8 cellular contexts compared by ENCODE assay signal in the genomic region with DNA sequence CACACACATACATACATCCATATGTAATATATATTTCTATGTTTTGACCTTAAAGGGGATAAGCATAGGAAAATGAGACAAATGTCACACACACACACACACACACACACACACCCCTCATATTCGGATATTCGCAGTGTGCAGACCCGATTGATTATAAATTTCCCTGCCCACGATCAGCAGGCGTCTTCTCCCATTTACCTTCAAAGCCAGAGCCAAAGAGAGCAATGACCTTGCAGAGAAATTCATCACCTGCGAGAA. TPM values are rescaled to one million over a fixed set of nuclear protein-coding genes. Genes with fewer than 3 reads are reported as not detected.
DNase-seq lines count a peak whose midpoint lies in the region; ATAC-seq and TF ChIP-seq lines count a peak whose summit lies in the region.

No MANE protein-coding gene starts in this region.

- no peaks in the 10 kb centered on the region for H3K9me3 Mint-ChIP-seq in activated T-cell treated with anti-CD3 and anti-CD28 coated beads, Interleukin-2, amount 50 U/mL, for 72 hours
- H3K9me3 Mint-ChIP-seq in MCF 10A (ENCODE audit: unreplicated experiment): no peaks in the 10 kb centered on the region

- H3K27me3 ChIP-seq in mesenchymal stem cell (ENCODE audit: control insufficient read depth in 1 of 2, insufficient read depth in 1 of 2, low read length in 2 of 2) (peaks cover 0 to 26% of the 10 kb centered on the region in 2 experiments), thyroid gland (no peaks in the 10 kb centered on the region)

- TF ChIP-seq POLR2A in thyroid gland (IDR thresholded peaks at IDR 0.05): no peak

- H2AFZ ChIP-seq in mesenchymal stem cell (ENCODE audit: low read depth, low read length): no peak overlapping the region

- H4K8ac ChIP-seq in mesenchymal stem cell (ENCODE audit: low read length): no peak overlapping the region

- H3K14ac ChIP-seq in mesenchymal stem cell (ENCODE audit: low read length in 2 of 2): peak overlapping the region in 1 of 2 experiments; percentile 19

- H3K27ac Mint-ChIP-seq in activated T-cell treated with anti-CD3 and anti-CD28 coated beads, Interleukin-2, amount 50 U/mL, for 72 hours: peak overlapping the region; percentile 75
- no peak overlapping the region for H3K27ac Mint-ChIP-seq in MCF 10A (ENCODE audit: low read depth, unreplicated experiment)

- H3K9ac ChIP-seq in mesenchymal stem cell (ENCODE audit: low read length): peak overlapping the region; percentile 34

- CTCF ChIA-PET in MCF 10A (lab: Yijun Ruan, JAX): no interaction called here

- 28% methylated on average over 6 of the region's 6 CpGs for WGBS in mesenchymal stem cell
- 15 to 23% methylated on average over 6 of the region's 6 CpGs for WGBS in thyroid gland, 2 donors

- H3K4me2 ChIP-seq in mesenchymal stem cell (ENCODE audit: low read length, poor library complexity, severe bottlenecking): peak overlapping the region; percentile 76

- H3K27me3 Mint-ChIP-seq in activated T-cell treated with anti-CD3 and anti-CD28 coated beads, Interleukin-2, amount 50 U/mL, for 72 hours (ENCODE audit: low read depth): no peaks in the 10 kb centered on the region
- no peaks in the 10 kb centered on the region for H3K27me3 Mint-ChIP-seq in MCF 10A (ENCODE audit: insufficient read depth, unreplicated experiment)

- no peak overlapping the region for H3K4ac ChIP-seq in mesenchymal stem cell (ENCODE audit: low read depth in 1 of 2, low read length in 2 of 2)

- H2BK120ac ChIP-seq in mesenchymal stem cell (ENCODE audit: low read depth, low read length): no peak overlapping the region

- no peaks in the 10 kb centered on the region for H3K9me3 ChIP-seq in mesenchymal stem cell (ENCODE audit: control insufficient read depth, low read length)
- H3K9me3 ChIP-seq in thyroid gland: no peaks in the 10 kb centered on the region

- POLR2A ChIA-PET in MCF 10A (lab: Yijun Ruan, JAX): no interaction called here

- TF ChIP-seq CTCF in MCF 10A (IDR thresholded peaks at IDR 0.05; ENCODE audit: unreplicated experiment): no peak
- no peak for TF ChIP-seq CTCF in thyroid gland (IDR thresholded peaks at IDR 0.05)

- H3K4me3 ChIP-seq in mesenchymal stem cell (ENCODE audit: insufficient read depth in 1 of 2, low read depth in 1 of 2, low read length in 2 of 2) (peak overlapping the region; percentile 69 to 76), thyroid gland (replicated peaks in 1 of 3) (peak overlapping the region; percentile 7 to 62 (median 53))

- peak overlapping the region; percentile 85 to 92 for H3K4me3 Mint-ChIP-seq in activated T-cell treated with anti-CD3 and anti-CD28 coated beads, Interleukin-2, amount 50 U/mL, for 72 hours
- peak overlapping the region; percentile 67 for H3K4me3 Mint-ChIP-seq in MCF 10A (ENCODE audit: unreplicated experiment)

- no peaks in the 10 kb centered on the region for H3K79me1 ChIP-seq in mesenchymal stem cell (replicated peaks; ENCODE audit: low read length, poor library complexity, severe bottlenecking)

- H3K27ac ChIP-seq in mesenchymal stem cell (ENCODE audit: low read length, poor library complexity, severe bottlenecking): no peak overlapping the region
- H3K27ac ChIP-seq in thyroid gland: peak overlapping the region in 1 of 3 donors; percentile 43

- intact Hi-C loops in MCF 10A (cut with micrococcal nuclease): no loop called here
- intact Hi-C loops in thyroid gland (cut with DNase I): no loop called here

- no peak overlapping the region for H4K91ac ChIP-seq in mesenchymal stem cell (ENCODE audit: low read length)

- no peak overlapping the region for H2BK12ac ChIP-seq in mesenchymal stem cell (ENCODE audit: low read length in 2 of 2)

- H2AK5ac ChIP-seq in mesenchymal stem cell (ENCODE audit: low read length, severe bottlenecking): no peak overlapping the region

- peak overlapping the region in 1 of 2 experiments; percentile 44 for H3K18ac ChIP-seq in mesenchymal stem cell (ENCODE audit: low read depth in 1 of 2, low read length in 2 of 2)

- no peak overlapping the region for H2BK15ac ChIP-seq in mesenchymal stem cell (ENCODE audit: low read depth, poor library complexity, severe bottlenecking)

- peak overlapping the region in 1 of 2 experiments; percentile 1 for H3K23ac ChIP-seq in mesenchymal stem cell (ENCODE audit: low read length in 2 of 2)

- H3K36me3 Mint-ChIP-seq in activated T-cell treated with anti-CD3 and anti-CD28 coated beads, Interleukin-2, amount 50 U/mL, for 72 hours (ENCODE audit: insufficient read depth in 2 of 2): peaks cover 3 to 11% of the 10 kb centered on the region in 2 donors
- H3K36me3 Mint-ChIP-seq in MCF 10A (ENCODE audit: insufficient read depth, unreplicated experiment): no peaks in the 10 kb centered on the region

- no peak for DNase-seq in activated T-cell treated with anti-CD3 and anti-CD28 coated beads, Interleukin-2, amount 50 U/mL, for 72 hours
- DNase-seq in activated T-cell treated with anti-CD3 and anti-CD28 coated beads for 4 hours (no peak), MCF 10A (ENCODE audit: unreplicated experiment) (no peak), mesenchymal stem cell (no peak), thyroid gland (no peak), mucosa of gallbladder (ENCODE audit: low spot score) (no peak)
- no peak for DNase-seq in stimulated activated CD4-positive, alpha-beta T cell treated with anti-CD3 and anti-CD28 coated beads, Interleukin-4, amount 100 ng/mL, for 24 hours

- no peak overlapping the region for H2BK5ac ChIP-seq in mesenchymal stem cell (ENCODE audit: low read depth, low read length, poor library complexity, severe bottlenecking)

- H3K36me3 ChIP-seq in mesenchymal stem cell (ENCODE audit: control insufficient read depth in 1 of 2, insufficient read depth in 2 of 2, low read depth in 1 of 2, low read length in 2 of 2) (no peaks in the 10 kb centered on the region), thyroid gland (no peaks in the 10 kb centered on the region)

- H3K4me1 ChIP-seq in mesenchymal stem cell (ENCODE audit: control insufficient read depth, insufficient read depth, low read depth, low read length) (peaks cover 9% of the 10 kb centered on the region), thyroid gland (peaks cover 3 to 8% of the 10 kb centered on the region in 2 donors)

- no peak for ATAC-seq in activated T-cell treated with anti-CD3 and anti-CD28 coated beads, Interleukin-2, amount 50 U/mL, for 72 hours (replicated peaks in 1 of 2)
- no peak for ATAC-seq in GM19467 (IDR thresholded peaks at IDR 0.05; ENCODE audit: unreplicated experiment)

- peaks cover 59% of the 10 kb centered on the region for H3K4me1 Mint-ChIP-seq in activated T-cell treated with anti-CD3 and anti-CD28 coated beads, Interleukin-2, amount 50 U/mL, for 72 hours (ENCODE audit: low read depth)
- H3K4me1 Mint-ChIP-seq in MCF 10A (ENCODE audit: insufficient read depth, unreplicated experiment): peaks cover 8% of the 10 kb centered on the region

- BruUV-seq in MCF 10A (replicated peaks; lab: Mats Ljungman, UMichigan): no TSS peak

RNA-seq across cellular contexts. Expression of a gene that starts 0.5 kb away (rescaled TPM):
- total RNA-seq in activated T-cell treated with anti-CD3 and anti-CD28 coated beads, Interleukin-2, amount 50 U/mL, for 72 hours: 10 to 100 TPM; 19.9 to 32.3 TPM
- not detected in 2 replicates for total RNA-seq in MCF 10A (2022)
- polyA plus RNA-seq in mesenchymal stem cell (2013, experiment 1 of 2): 1.5 TPM
- polyA plus RNA-seq in mesenchymal stem cell (2013, experiment 2 of 2): 1.5 TPM
- 1 to 10 TPM; 1.2 to 7.5 (median 4.0) TPM for total RNA-seq in thyroid gland
- total RNA-seq in mucosa of gallbladder: 15.2 TPM
